In genomic region chr6:139147628-139148027, GRCh38 we compare ENCODE assay signal across 16 cellular contexts. TPM values are rescaled to one million over a fixed set of nuclear protein-coding genes. Genes with fewer than 3 reads are reported as not detected.
DNase-seq lines count a peak whose midpoint lies in the region; ATAC-seq, FAIRE-seq and TF ChIP-seq lines count a peak whose summit lies in the region.
"Had no signal": no experiment of that assay in that cellular context is flagged by ENCODE, and none has a peak within 500 bp of the region (broad histone marks: within the 10 kb centered on the region; RNA-seq: fewer than 3 reads in every experiment).

No MANE protein-coding gene starts in this region.

- peaks cover 14% of the 10 kb centered on the region for H3K36me3 Mint-ChIP-seq in activated T-cell treated with anti-CD3 and anti-CD28 coated beads, Interleukin-2, amount 50 U/mL, for 4 hours (ENCODE audit: insufficient read depth)

- peak; percentile 49 for FAIRE-seq in colon (lab: Jason Lieb, UNC)

- no peaks in the 10 kb centered on the region for H3F3A ChIP-seq in smooth muscle cell (ENCODE audit: low read depth)

- H2AFZ ChIP-seq in smooth muscle cell (ENCODE audit: low read depth), result no peak overlapping the region

- H3K4me1 ChIP-seq in psoas muscle, result peaks cover 81% of the 10 kb centered on the region
- peaks cover 33% of the 10 kb centered on the region for H3K4me1 ChIP-seq in smooth muscle cell (ENCODE audit: low read depth)
- H3K4me1 ChIP-seq in prostate gland (replicated peaks), result no peaks in the 10 kb centered on the region

- WGBS in psoas muscle, 3 donors, result 76 to 91% (median 79%) methylated on average over 4 of the region's 4 CpGs
- 89% methylated on average over 4 of the region's 4 CpGs for WGBS in smooth muscle cell (ENCODE audit: low lambda C conversion rate)
- 82% methylated on average over 4 of the region's 4 CpGs for WGBS in prostate gland

- H3K9me3 Mint-ChIP-seq in activated T-cell treated with anti-CD3 and anti-CD28 coated beads, Interleukin-2, amount 50 U/mL, for 4 hours, result no peaks in the 10 kb centered on the region
- H3K9me3 Mint-ChIP-seq: stimulated activated naive B cell treated with anti-CD40 and anti-IgM and Interleukin-4, amounts not matched to agents 10 μg/mL and 1 μg/mL and 100 μg/mL, for 72 hours had no signal

- H3K27me3 ChIP-seq in psoas muscle (ENCODE audit: insufficient read depth in 3 of 3, low read length in 2 of 3) (no peaks in the 10 kb centered on the region), smooth muscle cell (ENCODE audit: low read depth) (no peaks in the 10 kb centered on the region), prostate gland (replicated peaks; ENCODE audit: insufficient read depth) (no peaks in the 10 kb centered on the region)

- H3K9me3 ChIP-seq in SK-N-MC (ENCODE audit: low read depth, low read length) (no peaks in the 10 kb centered on the region), psoas muscle (no peaks in the 10 kb centered on the region), smooth muscle cell (replicated peaks; ENCODE audit: low read depth) (no peaks in the 10 kb centered on the region), prostate gland (no peaks in the 10 kb centered on the region)

- no peak for ATAC-seq in activated T-cell treated with anti-CD3 and anti-CD28 coated beads, Interleukin-2, amount 50 U/mL, for 4 hours
- ATAC-seq in psoas muscle (no peak), GM21737 (IDR thresholded peaks at IDR 0.05; ENCODE audit: unreplicated experiment) (no peak)
- ATAC-seq: stimulated activated naive B cell treated with anti-CD40 and anti-IgM and Interleukin-4, amounts not matched to agents 10 μg/mL and 1 μg/mL and 100 μg/mL, for 72 hours had no signal

- H4K20me1 ChIP-seq in smooth muscle cell (ENCODE audit: low read depth), result peaks cover 64% of the 10 kb centered on the region

- no peak overlapping the region for H3K9ac ChIP-seq in SK-N-MC (ENCODE audit: insufficient read length)
- no peak overlapping the region for H3K9ac ChIP-seq in smooth muscle cell (ENCODE audit: low read depth)

- H3K4me3 Mint-ChIP-seq in activated T-cell treated with anti-CD3 and anti-CD28 coated beads, Interleukin-2, amount 50 U/mL, for 4 hours, result peak overlapping the region; percentile 66
- H3K4me3 Mint-ChIP-seq: stimulated activated naive B cell treated with anti-CD40 and anti-IgM and Interleukin-4, amounts not matched to agents 10 μg/mL and 1 μg/mL and 100 μg/mL, for 72 hours had no signal

- H3K27ac ChIP-seq in SK-N-MC (peak overlapping the region; percentile 3; the same call in 1 of the 2 replicates), psoas muscle (peak overlapping the region; percentile 60), smooth muscle cell (ENCODE audit: low read depth) (no peak overlapping the region), prostate gland (no peak overlapping the region)

- no peak for TF ChIP-seq POLR2A in prostate gland (IDR thresholded peaks at IDR 0.05)

- H3K79me2 ChIP-seq in smooth muscle cell (ENCODE audit: low read depth), result peaks cover 91% of the 10 kb centered on the region

- intact Hi-C loops in psoas muscle (cut with DNase I), result no loop called here
- intact Hi-C loops in prostate gland (cut with DNase I), result no loop called here

- no peaks in the 10 kb centered on the region for H3K27me3 Mint-ChIP-seq in activated T-cell treated with anti-CD3 and anti-CD28 coated beads, Interleukin-2, amount 50 U/mL, for 4 hours (ENCODE audit: low read depth)
- H3K27me3 Mint-ChIP-seq: stimulated activated naive B cell treated with anti-CD40 and anti-IgM and Interleukin-4, amounts not matched to agents 10 μg/mL and 1 μg/mL and 100 μg/mL, for 72 hours had no signal

- no peak overlapping the region; the same call in 1 of the 2 replicates for H3K4me3 ChIP-seq in SK-N-MC
- no peak overlapping the region for H3K4me3 ChIP-seq in psoas muscle
- H3K4me3 ChIP-seq in smooth muscle cell, result no peak overlapping the region
- no peak overlapping the region for H3K4me3 ChIP-seq in prostate gland

- no peak for TF ChIP-seq CTCF in psoas muscle (IDR thresholded peaks at IDR 0.05)
- no peak for TF ChIP-seq CTCF in smooth muscle cell (IDR thresholded peaks at IDR 0.05; ENCODE audit: borderline replicate concordance, insufficient read depth, poor library complexity, severe bottlenecking)
- no peak for TF ChIP-seq CTCF in prostate gland (IDR thresholded peaks at IDR 0.05)

- no peak overlapping the region for H3K4me2 ChIP-seq in smooth muscle cell

- no peak for DNase-seq in activated T-cell treated with anti-CD3 and anti-CD28 coated beads, Interleukin-2, amount 50 U/mL, for 4 hours
- no peak for DNase-seq in activated T-cell treated with anti-CD3 and anti-CD28 coated beads, Interleukin-2, amount 50 U/mL, for 1 hour
- DNase-seq in SK-N-MC (ENCODE audit: low read depth, low spot score) (no peak), psoas muscle (no peak), smooth muscle cell (lab: John Stamatoyannopoulos, UW; ENCODE audit: unreplicated experiment) (no peak), prostate gland (ENCODE audit: low spot score) (no peak)
- DNase-seq: activated CD4-positive, CD25-positive, alpha-beta regulatory T cell treated with anti-CD3 and anti-CD28 coated beads, Interleukin-2, amount 50 U/mL, for 72 hours; EL; hypothalamus; NCI-H187; NCI-H748 treated with DMSO at 0.1 percent for 48 hours; SHP77 treated with DMSO at 0.1 percent for 48 hours; stimulated activated CD4-positive, alpha-beta T cell treated with anti-CD3 and anti-CD28 coated beads, Interleukin-2, amount 100 ng/mL, for 48 hours; stimulated activated naive B cell treated with anti-CD40 and anti-IgM and Interleukin-4, amounts not matched to agents 10 μg/mL and 1 μg/mL and 100 μg/mL, for 72 hours had no signal

- H3K36me3 ChIP-seq in SK-N-MC (ENCODE audit: insufficient read depth, low read length) (peaks cover 10% of the 10 kb centered on the region), psoas muscle (ENCODE audit: insufficient read depth in 1 of 2, low read depth in 1 of 2) (no peaks in the 10 kb centered on the region), smooth muscle cell (ENCODE audit: low read depth) (no peaks in the 10 kb centered on the region), prostate gland (no peaks in the 10 kb centered on the region)

- H3K4me1 Mint-ChIP-seq in activated T-cell treated with anti-CD3 and anti-CD28 coated beads, Interleukin-2, amount 50 U/mL, for 4 hours (ENCODE audit: low read depth), result peaks cover 96% of the 10 kb centered on the region

RNA-seq across cellular contexts. Expression of gene HECA, which starts 12.7 kb away (rescaled TPM):
- total RNA-seq in activated T-cell treated with anti-CD3 and anti-CD28 coated beads, Interleukin-2, amount 50 U/mL, for 4 hours, result 10 to 100 TPM; 54.4 to 65.7 (median 57.5) TPM
- total RNA-seq in psoas muscle (10 to 100 TPM; 30.8 to 39.7 (median 33.8) TPM), smooth muscle cell (19.7 and 21.3 TPM in 2 replicates), prostate gland (10 to 100 TPM; 26.0 to 45.9 TPM)
- polyA plus RNA-seq in psoas muscle (10 to 100 TPM in 2 of 3 donors, 1 to 10 TPM in 1; 4.5 to 36.3 (median 16.0) TPM), smooth muscle cell (7.2 and 7.7 TPM in 2 replicates)

Comparison
In these comparisons a context has a peak if more than half of its experiments do, and no peak if none do; other contexts are left out.
1. H3K27ac ChIP-seq: peak in SK-N-MC (single experiment) and psoas muscle (single experiment); none in smooth muscle cell (single experiment) and prostate gland (0 of 2).